ENCODE assay signal across 8 cellular contexts in genomic region chr1:225772323-225772768, GRCh38. TPM values are rescaled to one million over a fixed set of nuclear protein-coding genes. Genes with fewer than 3 reads are reported as not detected.
DNase-seq lines count a peak whose midpoint lies in the region; ATAC-seq, FAIRE-seq and TF ChIP-seq lines count a peak whose summit lies in the region.

No MANE protein-coding gene starts in this region.

- no peak for TF ChIP-seq POLR2A in GM12891 (IDR thresholded peaks at IDR 0.05; ENCODE audit: low read depth, low read length)
- TF ChIP-seq POLR2A in body of pancreas (IDR thresholded peaks at IDR 0.05): no peak
- TF ChIP-seq POLR2A in sigmoid colon (IDR thresholded peaks at IDR 0.05): no peak

- peak; percentile 61 for FAIRE-seq in GM12891 (lab: Jason Lieb, UNC)

- in situ Hi-C loops in ACHN (cut with HindIII; ENCODE audit: low pct_ligation_motif_present, low pct_unique_long_range_greater_than_20kb, low sequenced_read_pairs): no loop called here

- TF ChIP-seq CTCF in body of pancreas (IDR thresholded peaks at IDR 0.05) (peak; percentile 79 to 99 (median 97)), sigmoid colon (IDR thresholded peaks at IDR 0.05) (peak; percentile 76 to 92 (median 84))

- H3K4me3 ChIP-seq in body of pancreas (no peak overlapping the region), sigmoid colon (no peak overlapping the region)

- peak; percentile 94 for ATAC-seq in body of pancreas
- ATAC-seq in HG03457 (IDR thresholded peaks at IDR 0.05; ENCODE audit: unreplicated experiment): no peak

- H3K36me3 ChIP-seq in body of pancreas (replicated peaks in 1 of 2; ENCODE audit: insufficient read depth in 1 of 2, low read depth in 2 of 2) (no peaks in the 10 kb centered on the region), sigmoid colon (no peaks in the 10 kb centered on the region)

- H3K9me3 ChIP-seq in body of pancreas: no peaks in the 10 kb centered on the region
- H3K9me3 ChIP-seq in sigmoid colon: no peaks in the 10 kb centered on the region

- intact Hi-C loops in body of pancreas (cut with DNase I): no loop called here
- intact Hi-C loops in sigmoid colon (cut with DNase I): loop anchor here (2.0 to 5.0 kb wide), 2 partner anchors 215 to 298 kb away; no protein-coding TSS in a partner anchor

- no peak for TF ChIP-seq EP300 in sigmoid colon (IDR thresholded peaks at IDR 0.05)

- H3K4me1 ChIP-seq in body of pancreas (peaks cover 65% of the 10 kb centered on the region), sigmoid colon (peaks cover 0 to 76% (median 74%) of the 10 kb centered on the region in 4 donors)

- H3K27ac ChIP-seq in body of pancreas (peak overlapping the region; percentile 75 to 84 (median 76)), sigmoid colon (peak overlapping the region; percentile 64 to 92 (median 72))

- 5% methylated on average over 5 of the region's 5 CpGs for WGBS in body of pancreas, 2 donors
- WGBS in sigmoid colon, 2 donors: 9 to 22% methylated on average over 5 of the region's 5 CpGs

- no peaks in the 10 kb centered on the region for H3K27me3 ChIP-seq in body of pancreas
- no peaks in the 10 kb centered on the region for H3K27me3 ChIP-seq in sigmoid colon

- DNase-seq in ACHN (peak; percentile 91), GM12891 (ENCODE audit: insufficient read length, low spot score) (no peak), HuH-7 (ENCODE audit: low spot score) (peak; percentile 84), NOMO-1 treated with dmso at 0.1 percent for 144 hours (lab: John Stamatoyannopoulos, UW; ENCODE audit: unreplicated experiment) (peak; percentile 50), body of pancreas (peak; percentile 95 to 96 (median 96)), iPS-NIHi7 (ENCODE audit: extremely low spot score) (peak; percentile 85), sigmoid colon (peak; percentile 92)

TF ChIP-seq in GM12891, 5 proteins besides CTCF, POLR2A, EP300 and RAD21:
- TF ChIP-seq POU2F2 (IDR thresholded peaks at IDR 0.05; ENCODE audit: low read depth, low read length) (no peak), SPI1 (IDR thresholded peaks at IDR 0.05; ENCODE audit: low read depth, low read length) (no peak), POLR2AphosphoS5 (IDR thresholded peaks at IDR 0.05; ENCODE audit: low read depth, low read length) (no peak)
TF ChIP-seq in GM12891: peak in this region for 0.

RNA-seq across cellular contexts. Expression of gene SRP9, which starts 5.3 kb away (rescaled TPM):
- 213 TPM for polyA plus RNA-seq in GM12891 (2012; ENCODE audit: low read depth, missing spikeins)
- 10 to 100 TPM; 48.5 to 86.6 TPM for total RNA-seq in body of pancreas
- 100 to 1,000 TPM; 148 to 270 (median 220) TPM for total RNA-seq in sigmoid colon
- 100 to 1,000 TPM; 262 to 513 (median 358) TPM for polyA plus RNA-seq in sigmoid colon

RNA-seq across cellular contexts. Expression of gene EPHX1, which starts 37.6 kb away (rescaled TPM):
- polyA plus RNA-seq in GM12891 (2012; ENCODE audit: low read depth, missing spikeins): 1.1 TPM
- total RNA-seq in body of pancreas (100 to 1,000 TPM; 109 to 136 TPM), sigmoid colon (10 to 100 TPM; 43.6 to 78.9 (median 67.7) TPM)
- polyA plus RNA-seq in sigmoid colon: 10 to 100 TPM in 2 of 3 donors, 1 to 10 TPM in 1; 6.9 to 26.6 (median 14.4) TPM
